In the genomic region with DNA sequence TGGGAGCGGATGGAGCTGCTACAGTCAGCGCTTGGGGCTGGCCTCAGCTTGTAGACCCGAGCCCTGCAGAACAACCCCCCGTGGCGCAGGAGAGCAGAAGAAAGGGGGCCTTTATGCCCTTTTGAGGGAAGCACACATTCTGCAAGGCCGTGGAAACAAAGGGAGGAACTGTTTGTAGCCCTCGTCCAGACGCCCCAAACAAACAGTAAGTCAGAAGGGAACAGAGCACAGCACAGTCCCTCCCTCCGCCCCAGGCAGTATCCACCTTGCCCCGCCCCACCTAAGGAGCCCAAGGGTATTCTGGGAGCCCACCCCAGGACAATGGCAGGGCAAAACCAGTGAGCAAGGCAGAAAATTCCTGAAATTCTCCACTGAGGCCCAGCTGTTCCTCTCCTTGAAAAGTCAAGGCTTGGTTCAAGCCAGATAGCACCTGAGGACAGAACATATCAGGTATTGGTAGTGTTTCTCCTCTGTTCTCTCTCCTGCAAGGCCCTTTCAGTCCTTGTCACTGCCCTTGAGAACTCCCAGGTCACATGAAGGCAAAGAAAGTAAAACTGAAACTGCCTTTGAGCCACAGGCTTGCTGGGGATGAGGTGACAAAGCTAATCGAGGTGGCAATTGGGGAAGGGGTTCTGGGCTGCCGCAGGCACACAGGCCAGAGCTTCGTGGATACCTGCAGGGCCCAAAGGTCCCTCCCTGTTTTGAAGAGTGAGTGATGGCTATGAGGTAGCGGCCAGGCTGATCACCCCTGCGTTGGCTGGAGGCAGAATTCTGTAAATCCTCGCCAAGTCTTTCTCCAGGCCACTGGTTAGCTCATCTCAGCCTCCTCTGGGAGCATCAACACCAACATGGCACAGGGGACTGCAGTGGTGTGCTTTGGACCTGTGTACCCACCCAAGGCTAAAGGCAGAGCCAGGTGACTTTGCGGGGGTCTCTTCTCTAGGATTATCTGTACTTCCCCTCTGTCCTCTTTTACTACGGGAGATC, we compare ENCODE assay signal across 8 cellular contexts. TPM values are rescaled to one million over a fixed set of nuclear protein-coding genes. Genes with fewer than 3 reads are reported as not detected.
DNase-seq lines count a peak whose midpoint lies in the region; ATAC-seq and TF ChIP-seq lines count a peak whose summit lies in the region.

No MANE protein-coding gene starts in this region.

- WGBS in heart right ventricle, 2 donors, result 3 to 4% methylated on average over 18 of the region's 18 CpGs
- no CpG with 5 or more reads among the region's 18 CpGs for WGBS in trophoblast cell (ENCODE audit: extremely low coverage, insufficient coverage, insufficient read length)
- WGBS in tibial nerve, 2 donors, result 9 to 17% methylated on average over 18 of the region's 18 CpGs

- 0 out of 2 replicates have a peak, but pooled peaks cover 8% of the 10 kb centered on the region for H3K36me3 ChIP-seq in Karpas-422 (ENCODE audit: insufficient read depth, low read length)
- peaks cover 0 to 15% (median 5%) of the 10 kb centered on the region in 9 donors for H3K36me3 ChIP-seq in heart right ventricle
- no peaks in the 10 kb centered on the region for H3K36me3 ChIP-seq in trophoblast cell (ENCODE audit: control insufficient read depth in 1 of 2, insufficient read depth in 2 of 2, low read length in 2 of 2)
- H3K36me3 ChIP-seq in tibial nerve, result peaks cover 0 to 16% (median 0%) of the 10 kb centered on the region in 3 donors

- no peaks in the 10 kb centered on the region for H3K9me2 ChIP-seq in Karpas-422 (replicated peaks; ENCODE audit: insufficient read depth, low read length)

- peak; percentile 11 to 68 for TF ChIP-seq EP300 in tibial nerve (IDR thresholded peaks at IDR 0.05)

- peak overlapping the region; percentile 67 for H3K14ac ChIP-seq in trophoblast cell (ENCODE audit: low read length)

- H2AK5ac ChIP-seq in trophoblast cell (ENCODE audit: low read length), result peak overlapping the region; percentile 48

- peak overlapping the region; percentile 13 for H3K4ac ChIP-seq in trophoblast cell (ENCODE audit: low read depth, low read length)

- H2BK12ac ChIP-seq in trophoblast cell (ENCODE audit: low read length), result peak overlapping the region; percentile 42

- H3K18ac ChIP-seq in trophoblast cell (ENCODE audit: low read length), result peak overlapping the region; percentile 58

- H3K9me3 Mint-ChIP-seq in activated naive CD8-positive, alpha-beta T cell treated with anti-CD3 and anti-CD28 coated beads, Interleukin-2, amount 50 U/mL, for 24 hours, result peaks cover 5% of the 10 kb centered on the region

- no peaks in the 10 kb centered on the region for H3K9me3 ChIP-seq in Karpas-422 (ENCODE audit: low read length)
- H3K9me3 ChIP-seq in heart right ventricle, result peaks cover 0 to 7% (median 0%) of the 10 kb centered on the region in 11 donors
- H3K9me3 ChIP-seq in trophoblast cell (ENCODE audit: insufficient read depth, low read depth, low read length), result no peaks in the 10 kb centered on the region
- H3K9me3 ChIP-seq in tibial nerve, result no peaks in the 10 kb centered on the region

- peak overlapping the region; percentile 64 for H4K91ac ChIP-seq in trophoblast cell (ENCODE audit: low read depth, low read length)

- H3K79me1 ChIP-seq in trophoblast cell (ENCODE audit: low read length), result peaks cover 15% of the 10 kb centered on the region

- H3K4me1 ChIP-seq in Karpas-422 (ENCODE audit: low read length), result peaks cover 23% of the 10 kb centered on the region
- peaks cover 10 to 54% (median 51%) of the 10 kb centered on the region in 9 donors for H3K4me1 ChIP-seq in heart right ventricle
- H3K4me1 ChIP-seq in trophoblast cell (ENCODE audit: control insufficient read depth in 1 of 2, insufficient read depth in 2 of 2, low read length in 2 of 2), result peaks cover 15 to 18% of the 10 kb centered on the region in 2 experiments
- peaks cover 0 to 52% (median 24%) of the 10 kb centered on the region in 4 donors for H3K4me1 ChIP-seq in tibial nerve

- H3K27me3 Mint-ChIP-seq in activated naive CD8-positive, alpha-beta T cell treated with anti-CD3 and anti-CD28 coated beads, Interleukin-2, amount 50 U/mL, for 24 hours, result no peaks in the 10 kb centered on the region

- H2BK120ac ChIP-seq in trophoblast cell (ENCODE audit: insufficient read depth, low read length, poor library complexity), result peak overlapping the region; percentile 83

- TF ChIP-seq CTCF in heart right ventricle (IDR thresholded peaks at IDR 0.05), result no peak
- no peak for TF ChIP-seq CTCF in tibial nerve (IDR thresholded peaks at IDR 0.05)

- H3K9ac ChIP-seq in Karpas-422 (ENCODE audit: low read length), result peak overlapping the region; percentile 83
- H3K9ac ChIP-seq in trophoblast cell (ENCODE audit: low read length), result no peak overlapping the region

- DNase-seq in G401 (ENCODE audit: low spot score) (peak; percentile 74), Karpas-422 (peak; percentile 94), heart right ventricle (peak; percentile 21 to 68), trophoblast cell (peak; percentile 48 to 74), tibial nerve (ENCODE audit: low spot score in 2 of 2) (peak; percentile 53 to 64)
- peak; percentile 75 for DNase-seq in activated naive CD8-positive, alpha-beta T cell treated with anti-CD3 and anti-CD28 coated beads, Interleukin-2, amount 50 U/mL, for 24 hours

- peak overlapping the region; percentile 94 for H3K27ac Mint-ChIP-seq in activated naive CD8-positive, alpha-beta T cell treated with anti-CD3 and anti-CD28 coated beads, Interleukin-2, amount 50 U/mL, for 24 hours

- H3K27ac ChIP-seq in Karpas-422 (ENCODE audit: low read length), result peak overlapping the region; percentile 72
- H3K27ac ChIP-seq in heart right ventricle, result peak overlapping the region; percentile 90 to 98 (median 94)
- peak overlapping the region; percentile 75 for H3K27ac ChIP-seq in trophoblast cell (ENCODE audit: low read depth, low read length)
- peak overlapping the region; percentile 78 to 96 (median 90) for H3K27ac ChIP-seq in tibial nerve

- peak overlapping the region; percentile 31 for H4K12ac ChIP-seq in trophoblast cell (ENCODE audit: low read depth, low read length)

- no peaks in the 10 kb centered on the region for H4K20me1 ChIP-seq in Karpas-422 (ENCODE audit: insufficient read depth, low read depth, low read length)

- peaks cover 68% of the 10 kb centered on the region for H3K4me1 Mint-ChIP-seq in activated naive CD8-positive, alpha-beta T cell treated with anti-CD3 and anti-CD28 coated beads, Interleukin-2, amount 50 U/mL, for 24 hours

- intact Hi-C loops in heart right ventricle (cut with DNase I), result loop anchor here in 2 of 10 donors (1.0 to 5.0 kb wide), 2 partner anchors 43 to 54 kb away; a partner anchor contains a TSS

- no peaks in the 10 kb centered on the region for H3K27me3 ChIP-seq in Karpas-422 (ENCODE audit: low read length)
- no peaks in the 10 kb centered on the region for H3K27me3 ChIP-seq in heart right ventricle
- no peaks in the 10 kb centered on the region for H3K27me3 ChIP-seq in trophoblast cell (ENCODE audit: insufficient read depth, low read length)
- no peaks in the 10 kb centered on the region for H3K27me3 ChIP-seq in tibial nerve

- peaks cover 52% of the 10 kb centered on the region for H3K79me2 ChIP-seq in Karpas-422 (ENCODE audit: low read length)
- H3K79me2 ChIP-seq in trophoblast cell (ENCODE audit: control insufficient read depth, insufficient read depth, low read length, poor library complexity), result peaks cover 2% of the 10 kb centered on the region

- H3K4me2 ChIP-seq in Karpas-422 (ENCODE audit: low read depth, low read length, poor library complexity, severe bottlenecking), result peak overlapping the region; percentile 88
- H3K4me2 ChIP-seq in trophoblast cell (ENCODE audit: low read length), result peak overlapping the region; percentile 77

- peak; percentile 77 for ATAC-seq in GM21786 (IDR thresholded peaks at IDR 0.05; ENCODE audit: unreplicated experiment)
- ATAC-seq in SK-N-SH treated with all-trans-retinoic acid at 6 μM for 48 hours, result peak; percentile 86
- peak; percentile 89 for ATAC-seq in activated naive CD8-positive, alpha-beta T cell treated with anti-CD3 and anti-CD28 coated beads, Interleukin-2, amount 50 U/mL, for 24 hours
- peak; percentile 75 to 89 (median 84) for ATAC-seq in heart right ventricle

- no peak overlapping the region for H3K23ac ChIP-seq in trophoblast cell (ENCODE audit: low read length)

- peak overlapping the region; percentile 84 for H2BK5ac ChIP-seq in trophoblast cell (ENCODE audit: low read depth, low read length, poor library complexity)

- peak in 1 of 2 donors; percentile 59 for TF ChIP-seq POLR2A in tibial nerve (IDR thresholded peaks at IDR 0.05)

- H4K8ac ChIP-seq in trophoblast cell (ENCODE audit: low read depth, low read length), result peak overlapping the region; percentile 88

- peaks cover 31% of the 10 kb centered on the region for H3K36me3 Mint-ChIP-seq in activated naive CD8-positive, alpha-beta T cell treated with anti-CD3 and anti-CD28 coated beads, Interleukin-2, amount 50 U/mL, for 24 hours (ENCODE audit: low read depth)

- H2AFZ ChIP-seq in Karpas-422 (ENCODE audit: low read length) (peak overlapping the region; percentile 80), trophoblast cell (ENCODE audit: insufficient read depth, low read length, poor library complexity) (peak overlapping the region; percentile 76)

- H3K4me3 Mint-ChIP-seq in activated naive CD8-positive, alpha-beta T cell treated with anti-CD3 and anti-CD28 coated beads, Interleukin-2, amount 50 U/mL, for 24 hours, result peak overlapping the region; percentile 96

- H3K4me3 ChIP-seq in Karpas-422 (ENCODE audit: low read length), result peak overlapping the region; percentile 89
- peak overlapping the region; percentile 59 to 82 (median 72) for H3K4me3 ChIP-seq in heart right ventricle
- H3K4me3 ChIP-seq in trophoblast cell (ENCODE audit: low read depth, low read length), result peak overlapping the region; percentile 56
- peak overlapping the region; percentile 24 to 67 (median 60) for H3K4me3 ChIP-seq in tibial nerve

- in situ Hi-C loops in G401 (cut with HindIII; ENCODE audit: low sequenced_read_pairs), result no loop called here

RNA-seq across cellular contexts. Expression of a gene that starts 0.5 kb away (rescaled TPM):
- total RNA-seq in G401 (2014; rRNA removed; shearing (Covaris generic)), result 58.9 and 91.4 TPM in 2 replicates
- total RNA-seq in Karpas-422 (2014; rRNA removed; shearing (Covaris generic); ENCODE audit: low replicate concordance), result 90.0 and 99.9 TPM in 2 replicates
- 100 to 1,000 TPM; 124 to 270 (median 208) TPM for total RNA-seq in heart right ventricle
- 100 to 1,000 TPM in 1 of 2 donors, 10 to 100 TPM in 1; 43.5 to 184 TPM for polyA plus RNA-seq in heart right ventricle
- polyA plus RNA-seq in trophoblast cell (2013), result 8.8 and 10.1 TPM in 2 replicates
- total RNA-seq in tibial nerve, result 10 to 100 TPM; 41.6 to 55.5 (median 46.5) TPM

RNA-seq across cellular contexts. Expression of a gene that starts 53.9 kb away (rescaled TPM):
- 0.78 and 2.6 TPM in 2 replicates for total RNA-seq in G401 (2014; rRNA removed; shearing (Covaris generic))
- 5.5 and 7.8 TPM in 2 replicates for total RNA-seq in Karpas-422 (2014; rRNA removed; shearing (Covaris generic); ENCODE audit: low replicate concordance)
- total RNA-seq in heart right ventricle (10 to 100 TPM in 4 of 10 donors, 1 to 10 TPM in 6; 7.3 to 22.5 (median 9.4) TPM), tibial nerve (10 to 100 TPM in 2 of 4 donors, 1 to 10 TPM in 2; 8.4 to 12.7 (median 10.1) TPM)
- under 1 TPM; 0.84 to 0.95 TPM for polyA plus RNA-seq in heart right ventricle
- polyA plus RNA-seq in trophoblast cell (2013), result 15.7 and 15.9 TPM in 2 replicates

Comparison
In these comparisons a context has a peak if more than half of its experiments do, and no peak if none do; other contexts are left out.
1. Peak in every context shown above with its lines: DNase-seq, ATAC-seq, H3K4me3 ChIP-seq and H3K27ac ChIP-seq.